2 cellular contexts compared by ENCODE assay signal in the genomic region with DNA sequence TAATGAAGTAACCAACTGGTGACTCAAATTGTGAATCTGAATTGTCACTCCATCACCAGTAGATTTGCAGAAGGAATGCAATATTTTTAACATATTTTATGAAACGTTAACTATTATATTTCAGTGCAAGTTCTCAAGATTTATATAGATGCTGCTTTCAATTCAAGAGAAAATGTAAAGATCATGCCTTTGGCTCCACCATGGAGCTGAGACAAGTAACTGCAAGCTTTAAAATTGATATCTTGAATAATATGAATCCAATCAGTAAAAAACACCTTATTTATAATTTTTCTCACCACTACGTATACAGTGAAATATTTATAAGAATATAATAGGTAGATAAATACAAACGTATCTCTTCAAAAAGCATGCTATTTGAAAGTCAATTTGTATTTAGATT.
TF ChIP-seq lines count a peak whose summit lies in the region.

No MANE protein-coding gene starts in this region.

TF ChIP-seq in SK-N-SH, 30 proteins besides CTCF, POLR2A, EP300 and RAD21 (continued from another document):
- TF ChIP-seq, protein P1, sequence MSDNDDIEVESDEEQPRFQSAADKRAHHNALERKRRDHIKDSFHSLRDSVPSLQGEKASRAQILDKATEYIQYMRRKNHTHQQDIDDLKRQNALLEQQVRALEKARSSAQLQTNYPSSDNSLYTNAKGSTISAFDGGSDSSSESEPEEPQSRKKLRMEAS (IDR thresholded peaks at IDR 0.05; ENCODE audit: low read depth) = no peak
- TF ChIP-seq, protein P2, sequence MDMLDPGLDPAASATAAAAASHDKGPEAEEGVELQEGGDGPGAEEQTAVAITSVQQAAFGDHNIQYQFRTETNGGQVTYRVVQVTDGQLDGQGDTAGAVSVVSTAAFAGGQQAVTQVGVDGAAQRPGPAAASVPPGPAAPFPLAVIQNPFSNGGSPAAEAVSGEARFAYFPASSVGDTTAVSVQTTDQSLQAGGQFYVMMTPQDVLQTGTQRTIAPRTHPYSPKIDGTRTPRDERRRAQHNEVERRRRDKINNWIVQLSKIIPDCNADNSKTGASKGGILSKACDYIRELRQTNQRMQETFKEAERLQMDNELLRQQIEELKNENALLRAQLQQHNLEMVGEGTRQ (IDR thresholded peaks at IDR 0.05; ENCODE audit: borderline replicate concordance, low read depth, low read length) = no peak
- TF ChIP-seq FOSL2 (IDR thresholded peaks at IDR 0.05; ENCODE audit: borderline replicate concordance, low read depth) = no peak
- TF ChIP-seq, protein P3, sequence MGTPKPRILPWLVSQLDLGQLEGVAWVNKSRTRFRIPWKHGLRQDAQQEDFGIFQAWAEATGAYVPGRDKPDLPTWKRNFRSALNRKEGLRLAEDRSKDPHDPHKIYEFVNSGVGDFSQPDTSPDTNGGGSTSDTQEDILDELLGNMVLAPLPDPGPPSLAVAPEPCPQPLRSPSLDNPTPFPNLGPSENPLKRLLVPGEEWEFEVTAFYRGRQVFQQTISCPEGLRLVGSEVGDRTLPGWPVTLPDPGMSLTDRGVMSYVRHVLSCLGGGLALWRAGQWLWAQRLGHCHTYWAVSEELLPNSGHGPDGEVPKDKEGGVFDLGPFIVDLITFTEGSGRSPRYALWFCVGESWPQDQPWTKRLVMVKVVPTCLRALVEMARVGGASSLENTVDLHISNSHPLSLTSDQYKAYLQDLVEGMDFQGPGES (IDR thresholded peaks at IDR 0.05; ENCODE audit: low read depth, low read length) = no peak
- TF ChIP-seq, protein P4, sequence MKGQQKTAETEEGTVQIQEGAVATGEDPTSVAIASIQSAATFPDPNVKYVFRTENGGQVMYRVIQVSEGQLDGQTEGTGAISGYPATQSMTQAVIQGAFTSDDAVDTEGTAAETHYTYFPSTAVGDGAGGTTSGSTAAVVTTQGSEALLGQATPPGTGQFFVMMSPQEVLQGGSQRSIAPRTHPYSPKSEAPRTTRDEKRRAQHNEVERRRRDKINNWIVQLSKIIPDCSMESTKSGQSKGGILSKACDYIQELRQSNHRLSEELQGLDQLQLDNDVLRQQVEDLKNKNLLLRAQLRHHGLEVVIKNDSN (IDR thresholded peaks at IDR 0.05; ENCODE audit: borderline replicate concordance, low read depth) = no peak

TF ChIP-seq in SK-N-SH treated with all-trans-retinoic acid at 6 μM for 48 hours, 23 proteins besides CTCF, POLR2A, EP300 and RAD21 (continued from another document):
- TF ChIP-seq, protein P5, sequence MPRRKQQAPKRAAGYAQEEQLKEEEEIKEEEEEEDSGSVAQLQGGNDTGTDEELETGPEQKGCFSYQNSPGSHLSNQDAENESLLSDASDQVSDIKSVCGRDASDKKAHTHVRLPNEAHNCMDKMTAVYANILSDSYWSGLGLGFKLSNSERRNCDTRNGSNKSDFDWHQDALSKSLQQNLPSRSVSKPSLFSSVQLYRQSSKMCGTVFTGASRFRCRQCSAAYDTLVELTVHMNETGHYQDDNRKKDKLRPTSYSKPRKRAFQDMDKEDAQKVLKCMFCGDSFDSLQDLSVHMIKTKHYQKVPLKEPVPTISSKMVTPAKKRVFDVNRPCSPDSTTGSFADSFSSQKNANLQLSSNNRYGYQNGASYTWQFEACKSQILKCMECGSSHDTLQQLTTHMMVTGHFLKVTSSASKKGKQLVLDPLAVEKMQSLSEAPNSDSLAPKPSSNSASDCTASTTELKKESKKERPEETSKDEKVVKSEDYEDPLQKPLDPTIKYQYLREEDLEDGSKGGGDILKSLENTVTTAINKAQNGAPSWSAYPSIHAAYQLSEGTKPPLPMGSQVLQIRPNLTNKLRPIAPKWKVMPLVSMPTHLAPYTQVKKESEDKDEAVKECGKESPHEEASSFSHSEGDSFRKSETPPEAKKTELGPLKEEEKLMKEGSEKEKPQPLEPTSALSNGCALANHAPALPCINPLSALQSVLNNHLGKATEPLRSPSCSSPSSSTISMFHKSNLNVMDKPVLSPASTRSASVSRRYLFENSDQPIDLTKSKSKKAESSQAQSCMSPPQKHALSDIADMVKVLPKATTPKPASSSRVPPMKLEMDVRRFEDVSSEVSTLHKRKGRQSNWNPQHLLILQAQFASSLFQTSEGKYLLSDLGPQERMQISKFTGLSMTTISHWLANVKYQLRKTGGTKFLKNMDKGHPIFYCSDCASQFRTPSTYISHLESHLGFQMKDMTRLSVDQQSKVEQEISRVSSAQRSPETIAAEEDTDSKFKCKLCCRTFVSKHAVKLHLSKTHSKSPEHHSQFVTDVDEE (CRISPR knock-in tag; IDR thresholded peaks at IDR 0.05) = no peak
- TF ChIP-seq OSR1 (CRISPR knock-in tag; IDR thresholded peaks at IDR 0.05) = no peak
- TF ChIP-seq SNAI2 (CRISPR knock-in tag; IDR thresholded peaks at IDR 0.05) = no peak
- TF ChIP-seq ARNTL (CRISPR knock-in tag; IDR thresholded peaks at IDR 0.05; ENCODE audit: borderline replicate concordance, low read depth) = no peak
- TF ChIP-seq, protein P6, sequence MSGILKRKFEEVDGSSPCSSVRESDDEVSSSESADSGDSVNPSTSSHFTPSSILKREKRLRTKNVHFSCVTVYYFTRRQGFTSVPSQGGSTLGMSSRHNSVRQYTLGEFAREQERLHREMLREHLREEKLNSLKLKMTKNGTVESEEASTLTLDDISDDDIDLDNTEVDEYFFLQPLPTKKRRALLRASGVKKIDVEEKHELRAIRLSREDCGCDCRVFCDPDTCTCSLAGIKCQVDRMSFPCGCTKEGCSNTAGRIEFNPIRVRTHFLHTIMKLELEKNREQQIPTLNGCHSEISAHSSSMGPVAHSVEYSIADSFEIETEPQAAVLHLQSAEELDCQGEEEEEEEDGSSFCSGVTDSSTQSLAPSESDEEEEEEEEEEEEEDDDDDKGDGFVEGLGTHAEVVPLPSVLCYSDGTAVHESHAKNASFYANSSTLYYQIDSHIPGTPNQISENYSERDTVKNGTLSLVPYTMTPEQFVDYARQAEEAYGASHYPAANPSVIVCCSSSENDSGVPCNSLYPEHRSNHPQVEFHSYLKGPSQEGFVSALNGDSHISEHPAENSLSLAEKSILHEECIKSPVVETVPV (CRISPR knock-in tag; IDR thresholded peaks at IDR 0.05) = no peak
- no peak for TF ChIP-seq ISL1 (CRISPR knock-in tag; IDR thresholded peaks at IDR 0.05)
- TF ChIP-seq ZNF8 (CRISPR knock-in tag; IDR thresholded peaks at IDR 0.05) = no peak
- no peak for TF ChIP-seq PPARA (CRISPR knock-in tag; IDR thresholded peaks at IDR 0.05; ENCODE audit: borderline replicate concordance)
